Comparison of ENCODE assay signal across 22 cellular contexts in genomic region chr3:72296477-72297111, GRCh38.
"Had no signal": no experiment of that assay in that cellular context is flagged by ENCODE, and none has a peak within 500 bp of the region (broad histone marks: within the 10 kb centered on the region; RNA-seq: fewer than 3 reads in every experiment).

No MANE protein-coding gene starts in this region.

- H3K27ac Mint-ChIP-seq: stimulated activated naive CD8-positive, alpha-beta T cell treated with anti-CD3 and anti-CD28 coated beads, Interleukin-15, Interleukin-2, amounts not matched to agents 100 ng/mL and 50 ng/mL, for 24 hours had no signal

- DNase-seq: activated CD4-positive, alpha-beta T cell treated with anti-CD3 and anti-CD28 coated beads, Interleukin-2, amount 50 U/mL, for 1 hour; activated CD8-positive, alpha-beta memory T cell treated with anti-CD3 and anti-CD28 coated beads, Interleukin-2, amount 50 U/mL, for 4 hours; activated naive CD4-positive, alpha-beta T cell treated with anti-CD3 and anti-CD28 coated beads, Interleukin-2, amount 50 U/mL, for 16 hours; activated T-cell treated with anti-CD3 and anti-CD28 coated beads, Interleukin-2, amount 50 U/mL, for 4 hours; aorta; brain microvascular endothelial cell; central memory CD4-positive, alpha-beta T cell; dorsolateral prefrontal cortex; heart left ventricle; left ventricle myocardium inferior; mammary epithelial cell; naive thymus-derived CD4-positive, alpha-beta T cell; retina; stimulated activated CD4-positive, alpha-beta T cell treated with anti-CD3 and anti-CD28 coated beads, Interleukin-12 subunit alpha, Interleukin-12 subunit beta, amount 100 ng/mL, for 4 hours; stimulated activated CD4-positive, alpha-beta T cell treated with anti-CD3 and anti-CD28 coated beads, Interleukin-1b, Interleukin-23, amount 100 ng/mL, for 48 hours; stimulated activated CD8-positive, alpha-beta memory T cell treated with anti-CD3 and anti-CD28 coated beads, Interleukin-4, amount 100 ng/mL, for 48 hours; T-helper 1 cell; T1000; upper lobe of right lung had no signal

- H3K4me1 Mint-ChIP-seq: naive thymus-derived CD4-positive, alpha-beta T cell had no signal

- H3K9me3 ChIP-seq: heart left ventricle, left ventricle myocardium inferior, suprapubic skin, upper lobe of right lung had no signal

- H3K36me3 Mint-ChIP-seq: naive thymus-derived CD4-positive, alpha-beta T cell had no signal

- ATAC-seq: activated CD4-positive, CD25-positive, alpha-beta regulatory T cell treated with anti-CD3 and anti-CD28 coated beads, Interleukin-2, amount 50 U/mL, for 24 hours; activated T-cell treated with anti-CD3 and anti-CD28 coated beads, Interleukin-2, amount 50 U/mL, for 4 hours; heart left ventricle; naive thymus-derived CD4-positive, alpha-beta T cell; upper lobe of right lung had no signal

- H3K36me3 ChIP-seq: brain microvascular endothelial cell, heart left ventricle, left ventricle myocardium inferior, suprapubic skin, upper lobe of right lung had no signal

- H3K27ac ChIP-seq: brain microvascular endothelial cell, dorsolateral prefrontal cortex, left ventricle myocardium inferior, suprapubic skin, upper lobe of right lung had no signal

- H3K27me3 ChIP-seq: dorsolateral prefrontal cortex, heart left ventricle, suprapubic skin, upper lobe of right lung had no signal

- H3K4me3 Mint-ChIP-seq: activated T-cell treated with anti-CD3 and anti-CD28 coated beads, Interleukin-2, amount 50 U/mL, for 4 hours; stimulated activated naive CD8-positive, alpha-beta T cell treated with anti-CD3 and anti-CD28 coated beads, Interleukin-15, Interleukin-2, amounts not matched to agents 100 ng/mL and 50 ng/mL, for 24 hours had no signal

- H3K4me3 ChIP-seq: dorsolateral prefrontal cortex, heart left ventricle, left ventricle myocardium inferior, suprapubic skin, upper lobe of right lung had no signal

- H3K9me3 Mint-ChIP-seq: stimulated activated naive CD8-positive, alpha-beta T cell treated with anti-CD3 and anti-CD28 coated beads, Interleukin-15, Interleukin-2, amounts not matched to agents 100 ng/mL and 50 ng/mL, for 24 hours had no signal
